ENCODE assay signal across 20 cellular contexts in the genomic region with DNA sequence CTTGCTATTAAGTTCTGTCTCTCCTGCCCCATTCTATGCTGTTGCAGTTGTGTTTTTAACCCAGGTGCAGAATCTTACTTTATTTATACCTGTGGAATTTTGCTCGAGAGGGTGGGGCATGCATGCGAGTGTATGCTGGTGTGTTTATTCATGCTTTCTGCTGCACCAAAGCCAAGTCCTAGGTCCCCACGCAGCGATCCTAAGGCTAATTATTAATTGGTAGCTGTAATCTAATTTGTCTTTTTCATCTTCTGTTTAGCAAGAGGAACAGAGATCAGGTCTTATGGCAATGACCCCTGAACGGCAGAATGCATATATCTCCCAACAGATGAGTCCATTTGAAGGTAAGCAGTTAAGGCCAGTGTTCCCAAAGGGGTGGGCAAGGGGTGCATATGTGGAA.
"Had no signal": no experiment of that assay in that cellular context is flagged by ENCODE, and none has a peak within 500 bp of the region (broad histone marks: within the 10 kb centered on the region; RNA-seq: fewer than 3 reads in every experiment).

No MANE protein-coding gene starts in this region.

- H3K27me3 ChIP-seq: MG63 had no signal

- H3K4me3 ChIP-seq: MG63 had no signal

- ATAC-seq: Panc1, PC-3 had no signal

- H3K36me3 ChIP-seq: MG63 had no signal

- H3K9me3 ChIP-seq: MG63, SK-N-SH had no signal

- DNase-seq: Karpas-422, KG1, NCI-H1092, NCI-H1105 treated with DMSO at 0.1 percent for 48 hours, NCI-H1417 treated with DMSO at 0.1 percent for 48 hours, NCI-H146, NCI-H1694 treated with DMSO at 0.1 percent for 48 hours, NCI-H1930, NCI-H2081, NCI-H2107, NCI-H2227 treated with DMSO at 0.1 percent for 48 hours, NCI-H524, NCI-H526 treated with DMSO at 0.1 percent for 48 hours, NCI-H748 treated with DMSO at 0.1 percent for 48 hours, PC-3, SHP77, SK-N-SH had no signal

- H3K27ac ChIP-seq: RWPE1 had no signal
